In genomic region chr1:65067491-65068201, GRCh38 we compare ENCODE assay signal across 1 cellular context.
TF ChIP-seq lines count a peak whose summit lies in the region.

No MANE protein-coding gene starts in this region.

TF ChIP-seq in K562, 482 proteins besides CTCF, POLR2A, EP300 and RAD21 (continued from another document and continues in another):
- no peak for TF ChIP-seq GTF2B (IDR thresholded peaks at IDR 0.05; ENCODE audit: extremely low read depth, insufficient read length)
- TF ChIP-seq FUS (optimal IDR thresholded peaks at IDR 0.05; ENCODE audit: low read depth, low read length): no peak
- no peak for TF ChIP-seq ASH1L (IDR thresholded peaks at IDR 0.05; ENCODE audit: borderline replicate concordance, low read depth, partially characterized antibody)
- no peak for TF ChIP-seq SRF (CRISPR knock-in tag; IDR thresholded peaks at IDR 0.05)
- TF ChIP-seq HDAC2 (IDR thresholded peaks at IDR 0.05): no peak
- TF ChIP-seq, protein P1, sequence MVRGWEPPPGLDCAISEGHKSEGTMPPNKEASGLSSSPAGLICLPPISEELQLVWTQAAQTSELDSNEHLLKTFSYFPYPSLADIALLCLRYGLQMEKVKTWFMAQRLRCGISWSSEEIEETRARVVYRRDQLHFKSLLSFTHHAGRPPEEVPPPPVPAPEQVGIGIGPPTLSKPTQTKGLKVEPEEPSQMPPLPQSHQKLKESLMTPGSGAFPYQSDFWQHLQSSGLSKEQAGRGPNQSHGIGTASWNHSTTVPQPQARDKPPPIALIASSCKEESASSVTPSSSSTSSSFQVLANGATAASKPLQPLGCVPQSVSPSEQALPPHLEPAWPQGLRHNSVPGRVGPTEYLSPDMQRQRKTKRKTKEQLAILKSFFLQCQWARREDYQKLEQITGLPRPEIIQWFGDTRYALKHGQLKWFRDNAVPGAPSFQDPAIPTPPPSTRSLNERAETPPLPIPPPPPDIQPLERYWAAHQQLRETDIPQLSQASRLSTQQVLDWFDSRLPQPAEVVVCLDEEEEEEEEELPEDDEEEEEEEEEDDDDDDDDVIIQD (CRISPR knock-in tag; IDR thresholded peaks at IDR 0.05): no peak
- TF ChIP-seq TEAD1 (CRISPR knock-in tag; IDR thresholded peaks at IDR 0.05): no peak
- TF ChIP-seq, protein P2, sequence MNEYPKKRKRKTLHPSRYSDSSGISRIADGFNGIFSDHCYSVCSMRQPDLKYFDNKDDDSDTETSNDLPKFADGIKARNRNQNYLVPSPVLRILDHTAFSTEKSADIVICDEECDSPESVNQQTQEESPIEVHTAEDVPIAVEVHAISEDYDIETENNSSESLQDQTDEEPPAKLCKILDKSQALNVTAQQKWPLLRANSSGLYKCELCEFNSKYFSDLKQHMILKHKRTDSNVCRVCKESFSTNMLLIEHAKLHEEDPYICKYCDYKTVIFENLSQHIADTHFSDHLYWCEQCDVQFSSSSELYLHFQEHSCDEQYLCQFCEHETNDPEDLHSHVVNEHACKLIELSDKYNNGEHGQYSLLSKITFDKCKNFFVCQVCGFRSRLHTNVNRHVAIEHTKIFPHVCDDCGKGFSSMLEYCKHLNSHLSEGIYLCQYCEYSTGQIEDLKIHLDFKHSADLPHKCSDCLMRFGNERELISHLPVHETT (CRISPR knock-in tag; conservative IDR thresholded peaks at IDR 0.05 in 1 of 2, IDR thresholded peaks at IDR 0.05 in 1 of 2): no peak; a peak in 1 of 4 replicates
- no peak for TF ChIP-seq KLF13 (tag; IDR thresholded peaks at IDR 0.05; ENCODE audit: borderline replicate concordance, low read depth)
- no peak; the same call in 1 of the 2 replicates for TF ChIP-seq ZBTB9 (CRISPR knock-in tag; IDR thresholded peaks at IDR 0.05)
- TF ChIP-seq, protein P3, sequence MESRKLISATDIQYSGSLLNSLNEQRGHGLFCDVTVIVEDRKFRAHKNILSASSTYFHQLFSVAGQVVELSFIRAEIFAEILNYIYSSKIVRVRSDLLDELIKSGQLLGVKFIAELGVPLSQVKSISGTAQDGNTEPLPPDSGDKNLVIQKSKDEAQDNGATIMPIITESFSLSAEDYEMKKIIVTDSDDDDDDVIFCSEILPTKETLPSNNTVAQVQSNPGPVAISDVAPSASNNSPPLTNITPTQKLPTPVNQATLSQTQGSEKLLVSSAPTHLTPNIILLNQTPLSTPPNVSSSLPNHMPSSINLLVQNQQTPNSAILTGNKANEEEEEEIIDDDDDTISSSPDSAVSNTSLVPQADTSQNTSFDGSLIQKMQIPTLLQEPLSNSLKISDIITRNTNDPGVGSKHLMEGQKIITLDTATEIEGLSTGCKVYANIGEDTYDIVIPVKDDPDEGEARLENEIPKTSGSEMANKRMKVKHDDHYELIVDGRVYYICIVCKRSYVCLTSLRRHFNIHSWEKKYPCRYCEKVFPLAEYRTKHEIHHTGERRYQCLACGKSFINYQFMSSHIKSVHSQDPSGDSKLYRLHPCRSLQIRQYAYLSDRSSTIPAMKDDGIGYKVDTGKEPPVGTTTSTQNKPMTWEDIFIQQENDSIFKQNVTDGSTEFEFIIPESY (CRISPR knock-in tag; IDR thresholded peaks at IDR 0.05): no peak
- TF ChIP-seq ZEB2 (IDR thresholded peaks at IDR 0.05): no peak
- no peak for TF ChIP-seq IRF2 (CRISPR knock-in tag; IDR thresholded peaks at IDR 0.05)
- no peak for TF ChIP-seq MIER1 (IDR thresholded peaks at IDR 0.05; ENCODE audit: low read depth)
- no peak for TF ChIP-seq ZNF57 (CRISPR knock-in tag; IDR thresholded peaks at IDR 0.05)
- no peak for TF ChIP-seq ZNF41 (CRISPR knock-in tag; conservative IDR thresholded peaks at IDR 0.05)
- TF ChIP-seq FOXK2 (conservative IDR thresholded peaks at IDR 0.05 in 1 of 2, IDR thresholded peaks at IDR 0.05 in 1 of 2; ENCODE audit: low read depth in 2 of 2): 0 out of 4 replicates have a peak, but pooled peaks have one; percentile 42 to 44
- TF ChIP-seq, protein P4, sequence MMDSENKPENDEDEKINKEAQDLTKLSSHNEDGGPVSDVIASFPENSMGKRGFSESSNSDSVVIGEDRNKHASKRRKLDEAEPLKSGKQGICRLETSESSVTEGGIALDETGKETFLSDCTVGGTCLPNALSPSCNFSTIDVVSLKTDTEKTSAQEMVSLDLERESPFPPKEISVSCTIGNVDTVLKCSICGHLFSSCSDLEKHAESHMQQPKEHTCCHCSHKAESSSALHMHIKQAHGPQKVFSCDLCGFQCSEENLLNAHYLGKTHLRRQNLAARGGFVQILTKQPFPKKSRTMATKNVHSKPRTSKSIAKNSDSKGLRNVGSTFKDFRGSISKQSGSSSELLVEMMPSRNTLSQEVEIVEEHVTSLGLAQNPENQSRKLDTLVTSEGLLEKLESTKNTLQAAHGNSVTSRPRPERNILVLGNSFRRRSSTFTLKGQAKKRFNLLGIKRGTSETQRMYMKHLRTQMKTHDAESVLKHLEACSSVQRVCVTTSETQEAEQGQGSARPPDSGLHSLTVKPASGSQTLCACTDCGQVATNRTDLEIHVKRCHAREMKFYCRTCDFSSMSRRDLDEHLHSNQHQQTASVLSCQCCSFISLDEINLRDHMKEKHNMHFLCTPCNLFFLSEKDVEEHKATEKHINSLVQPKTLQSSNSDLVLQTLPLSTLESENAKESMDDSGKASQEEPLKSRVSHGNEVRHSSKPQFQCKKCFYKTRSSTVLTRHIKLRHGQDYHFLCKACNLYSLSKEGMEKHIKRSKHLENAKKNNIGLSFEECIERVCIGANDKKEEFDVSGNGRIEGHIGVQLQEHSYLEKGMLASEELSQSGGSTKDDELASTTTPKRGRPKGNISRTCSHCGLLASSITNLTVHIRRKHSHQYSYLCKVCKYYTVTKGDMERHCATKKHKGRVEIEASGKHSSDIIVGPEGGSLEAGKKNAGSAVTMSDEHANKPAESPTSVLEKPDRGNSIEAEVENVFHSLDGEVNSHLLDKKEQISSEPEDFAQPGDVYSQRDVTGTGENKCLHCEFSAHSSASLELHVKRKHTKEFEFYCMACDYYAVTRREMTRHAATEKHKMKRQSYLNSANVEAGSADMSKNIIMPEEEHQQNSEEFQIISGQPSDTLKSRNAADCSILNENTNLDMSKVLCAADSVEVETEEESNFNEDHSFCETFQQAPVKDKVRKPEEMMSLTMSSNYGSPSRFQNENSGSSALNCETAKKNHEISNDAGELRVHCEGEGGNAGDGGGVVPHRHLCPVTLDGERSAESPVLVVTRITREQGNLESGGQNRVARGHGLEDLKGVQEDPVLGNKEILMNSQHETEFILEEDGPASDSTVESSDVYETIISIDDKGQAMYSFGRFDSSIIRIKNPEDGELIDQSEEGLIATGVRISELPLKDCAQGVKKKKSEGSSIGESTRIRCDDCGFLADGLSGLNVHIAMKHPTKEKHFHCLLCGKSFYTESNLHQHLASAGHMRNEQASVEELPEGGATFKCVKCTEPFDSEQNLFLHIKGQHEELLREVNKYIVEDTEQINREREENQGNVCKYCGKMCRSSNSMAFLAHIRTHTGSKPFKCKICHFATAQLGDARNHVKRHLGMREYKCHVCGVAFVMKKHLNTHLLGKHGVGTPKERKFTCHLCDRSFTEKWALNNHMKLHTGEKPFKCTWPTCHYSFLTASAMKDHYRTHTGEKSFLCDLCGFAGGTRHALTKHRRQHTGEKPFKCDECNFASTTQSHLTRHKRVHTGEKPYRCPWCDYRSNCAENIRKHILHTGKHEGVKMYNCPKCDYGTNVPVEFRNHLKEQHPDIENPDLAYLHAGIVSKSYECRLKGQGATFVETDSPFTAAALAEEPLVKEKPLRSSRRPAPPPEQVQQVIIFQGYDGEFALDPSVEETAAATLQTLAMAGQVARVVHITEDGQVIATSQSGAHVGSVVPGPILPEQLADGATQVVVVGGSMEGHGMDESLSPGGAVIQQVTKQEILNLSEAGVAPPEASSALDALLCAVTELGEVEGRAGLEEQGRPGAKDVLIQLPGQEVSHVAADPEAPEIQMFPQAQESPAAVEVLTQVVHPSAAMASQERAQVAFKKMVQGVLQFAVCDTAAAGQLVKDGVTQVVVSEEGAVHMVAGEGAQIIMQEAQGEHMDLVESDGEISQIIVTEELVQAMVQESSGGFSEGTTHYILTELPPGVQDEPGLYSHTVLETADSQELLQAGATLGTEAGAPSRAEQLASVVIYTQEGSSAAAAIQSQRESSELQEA (IDR thresholded peaks at IDR 0.05; ENCODE audit: low read depth): no peak
- TF ChIP-seq RBM22 (IDR thresholded peaks at IDR 0.05; ENCODE audit: low read depth, low read length, poor library complexity, severe bottlenecking): peak; percentile 70
- peak; percentile 39; the same call in 1 of the 2 replicates for TF ChIP-seq ARID1B (IDR thresholded peaks at IDR 0.05)
- TF ChIP-seq EGR1 (conservative IDR thresholded peaks at IDR 0.05): peak; percentile 53
- no peak for TF ChIP-seq POU5F1 (IDR thresholded peaks at IDR 0.05; ENCODE audit: borderline replicate concordance, low read depth, low read length, partially characterized antibody)
- no peak for TF ChIP-seq SMARCA5 (IDR thresholded peaks at IDR 0.05)
- TF ChIP-seq, protein P5, sequence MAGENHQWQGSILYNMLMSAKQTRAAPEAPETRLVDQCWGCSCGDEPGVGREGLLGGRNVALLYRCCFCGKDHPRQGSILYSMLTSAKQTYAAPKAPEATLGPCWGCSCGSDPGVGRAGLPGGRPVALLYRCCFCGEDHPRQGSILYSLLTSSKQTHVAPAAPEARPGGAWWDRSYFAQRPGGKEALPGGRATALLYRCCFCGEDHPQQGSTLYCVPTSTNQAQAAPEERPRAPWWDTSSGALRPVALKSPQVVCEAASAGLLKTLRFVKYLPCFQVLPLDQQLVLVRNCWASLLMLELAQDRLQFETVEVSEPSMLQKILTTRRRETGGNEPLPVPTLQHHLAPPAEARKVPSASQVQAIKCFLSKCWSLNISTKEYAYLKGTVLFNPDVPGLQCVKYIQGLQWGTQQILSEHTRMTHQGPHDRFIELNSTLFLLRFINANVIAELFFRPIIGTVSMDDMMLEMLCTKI (IDR thresholded peaks at IDR 0.05; ENCODE audit: partially characterized antibody): no peak
- no peak for TF ChIP-seq RBBP5 (IDR thresholded peaks at IDR 0.05; ENCODE audit: borderline replicate concordance, insufficient read depth, low read length, poor library complexity, severe bottlenecking)
- no peak for TF ChIP-seq CC2D1A (IDR thresholded peaks at IDR 0.05)
- no peak for TF ChIP-seq KLF10 (CRISPR knock-in tag; IDR thresholded peaks at IDR 0.05)
- TF ChIP-seq, protein P6, sequence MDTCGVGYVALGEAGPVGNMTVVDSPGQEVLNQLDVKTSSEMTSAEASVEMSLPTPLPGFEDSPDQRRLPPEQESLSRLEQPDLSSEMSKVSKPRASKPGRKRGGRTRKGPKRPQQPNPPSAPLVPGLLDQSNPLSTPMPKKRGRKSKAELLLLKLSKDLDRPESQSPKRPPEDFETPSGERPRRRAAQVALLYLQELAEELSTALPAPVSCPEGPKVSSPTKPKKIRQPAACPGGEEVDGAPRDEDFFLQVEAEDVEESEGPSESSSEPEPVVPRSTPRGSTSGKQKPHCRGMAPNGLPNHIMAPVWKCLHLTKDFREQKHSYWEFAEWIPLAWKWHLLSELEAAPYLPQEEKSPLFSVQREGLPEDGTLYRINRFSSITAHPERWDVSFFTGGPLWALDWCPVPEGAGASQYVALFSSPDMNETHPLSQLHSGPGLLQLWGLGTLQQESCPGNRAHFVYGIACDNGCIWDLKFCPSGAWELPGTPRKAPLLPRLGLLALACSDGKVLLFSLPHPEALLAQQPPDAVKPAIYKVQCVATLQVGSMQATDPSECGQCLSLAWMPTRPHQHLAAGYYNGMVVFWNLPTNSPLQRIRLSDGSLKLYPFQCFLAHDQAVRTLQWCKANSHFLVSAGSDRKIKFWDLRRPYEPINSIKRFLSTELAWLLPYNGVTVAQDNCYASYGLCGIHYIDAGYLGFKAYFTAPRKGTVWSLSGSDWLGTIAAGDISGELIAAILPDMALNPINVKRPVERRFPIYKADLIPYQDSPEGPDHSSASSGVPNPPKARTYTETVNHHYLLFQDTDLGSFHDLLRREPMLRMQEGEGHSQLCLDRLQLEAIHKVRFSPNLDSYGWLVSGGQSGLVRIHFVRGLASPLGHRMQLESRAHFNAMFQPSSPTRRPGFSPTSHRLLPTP (IDR thresholded peaks at IDR 0.05; ENCODE audit: borderline replicate concordance, extremely low read depth, insufficient read length): no peak
- TF ChIP-seq MED1 (CRISPR knock-in tag; IDR thresholded peaks at IDR 0.05; ENCODE audit: borderline replicate concordance): no peak
- TF ChIP-seq CBX2 (IDR thresholded peaks at IDR 0.05; ENCODE audit: insufficient read depth, low read length, poor library complexity, severe bottlenecking): no peak
- TF ChIP-seq ZNF133 (CRISPR knock-in tag; IDR thresholded peaks at IDR 0.05): no peak
- TF ChIP-seq USF2 (CRISPR knock-in tag; IDR thresholded peaks at IDR 0.05): peak; percentile 45; the same call in 1 of the 2 replicates
- TF ChIP-seq, protein P7, sequence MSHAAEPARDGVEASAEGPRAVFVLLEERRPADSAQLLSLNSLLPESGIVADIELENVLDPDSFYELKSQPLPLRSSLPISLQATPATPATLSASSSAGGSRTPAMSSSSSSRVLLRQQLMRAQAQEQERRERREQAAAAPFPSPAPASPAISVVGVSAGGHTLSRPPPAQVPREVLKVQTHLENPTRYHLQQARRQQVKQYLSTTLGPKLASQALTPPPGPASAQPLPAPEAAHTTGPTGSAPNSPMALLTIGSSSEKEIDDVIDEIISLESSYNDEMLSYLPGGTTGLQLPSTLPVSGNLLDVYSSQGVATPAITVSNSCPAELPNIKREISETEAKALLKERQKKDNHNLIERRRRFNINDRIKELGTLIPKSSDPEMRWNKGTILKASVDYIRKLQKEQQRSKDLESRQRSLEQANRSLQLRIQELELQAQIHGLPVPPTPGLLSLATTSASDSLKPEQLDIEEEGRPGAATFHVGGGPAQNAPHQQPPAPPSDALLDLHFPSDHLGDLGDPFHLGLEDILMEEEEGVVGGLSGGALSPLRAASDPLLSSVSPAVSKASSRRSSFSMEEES (CRISPR knock-in tag; IDR thresholded peaks at IDR 0.05): no peak
- peak; percentile 19; the same call in 1 of the 2 replicates for TF ChIP-seq CTBP1 (IDR thresholded peaks at IDR 0.05; ENCODE audit: borderline replicate concordance)
- TF ChIP-seq ZNF431 (CRISPR knock-in tag; IDR thresholded peaks at IDR 0.05): no peak
